19 cellular contexts compared by ENCODE assay signal in the genomic region with DNA sequence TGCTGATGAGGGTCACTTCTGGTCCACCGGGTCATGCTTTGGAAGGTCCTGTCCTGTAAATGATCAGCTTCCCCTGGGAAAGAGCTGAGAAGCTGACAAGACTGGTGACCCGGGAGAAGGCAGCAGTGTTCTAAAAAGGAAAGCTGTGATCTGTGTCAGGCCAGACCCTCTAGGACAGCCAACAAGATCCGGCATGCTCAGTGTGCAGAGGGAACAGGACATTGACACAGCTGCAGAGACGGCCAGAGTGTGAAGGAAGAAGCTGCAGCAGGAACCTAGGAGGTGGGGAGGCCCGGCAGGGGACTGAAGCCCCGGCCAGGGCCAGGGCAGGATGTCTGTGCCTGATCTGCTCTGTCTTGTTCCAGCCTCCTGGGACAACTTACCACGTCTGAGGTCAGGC.
A peak's percentile ranks its signal among the peaks of the same experiment; 100 is the strongest.
DNase-seq lines count a peak whose midpoint lies in the region; ATAC-seq and TF ChIP-seq lines count a peak whose summit lies in the region.
"Had no signal": no experiment of that assay in that cellular context is flagged by ENCODE, and none has a peak within 500 bp of the region (broad histone marks: within the 10 kb centered on the region; RNA-seq: fewer than 3 reads in every experiment).

No MANE protein-coding gene starts in this region.

- no peak overlapping the region for H3K27ac ChIP-seq in colonic mucosa
- H3K27ac ChIP-seq: dorsolateral prefrontal cortex, gastrocnemius medialis, transverse colon had no signal

- TF ChIP-seq CTCF in colonic mucosa (IDR thresholded peaks at IDR 0.05): no peak

- H3K4me3 ChIP-seq in NT2/D1 (ENCODE audit: insufficient read length, low read depth) (no peak overlapping the region), colonic mucosa (no peak overlapping the region)
- H3K4me3 ChIP-seq: dorsolateral prefrontal cortex, gastrocnemius medialis, transverse colon had no signal

- peak overlapping the region; percentile 9 for H3K9ac ChIP-seq in NT2/D1 (ENCODE audit: insufficient read length, low read depth)
- no peak overlapping the region for H3K9ac ChIP-seq in colonic mucosa (ENCODE audit: low read depth in 2 of 2, low read length in 2 of 2)

- H3K9me3 ChIP-seq in NT2/D1 (ENCODE audit: insufficient read depth, low read length): no peaks in the 10 kb centered on the region
- H3K9me3 ChIP-seq in colonic mucosa: no peaks in the 10 kb centered on the region
- H3K9me3 ChIP-seq: gastrocnemius medialis, transverse colon had no signal

- ATAC-seq in sciatic nerve (peak; percentile 38), GM18520 (IDR thresholded peaks at IDR 0.05; ENCODE audit: unreplicated experiment) (no peak), HG03439 (IDR thresholded peaks at IDR 0.05; ENCODE audit: unreplicated experiment) (no peak)
- ATAC-seq: gastrocnemius medialis had no signal

- H3K36me3 ChIP-seq in NT2/D1 (ENCODE audit: insufficient read depth, insufficient read length, low read length) (no peaks in the 10 kb centered on the region), colonic mucosa (no peaks in the 10 kb centered on the region)
- H3K36me3 ChIP-seq: gastrocnemius medialis, transverse colon had no signal

- H3K4me1 ChIP-seq in NT2/D1 (ENCODE audit: insufficient read depth, insufficient read length) (peaks cover 13% of the 10 kb centered on the region), colonic mucosa (no peaks in the 10 kb centered on the region)
- H3K4me1 ChIP-seq: gastrocnemius medialis had no signal

- DNase-seq in activated T-cell treated with anti-CD3 and anti-CD28 coated beads, Interleukin-2, amount 50 U/mL, for 48 hours: peak; percentile 15 to 20
- no peak for DNase-seq in activated T-cell treated with anti-CD3 and anti-CD28 coated beads for 4 hours
- DNase-seq in NT2/D1 (ENCODE audit: low read depth, low spot score): no peak
- peak; percentile 15 for DNase-seq in colonic mucosa
- DNase-seq in sciatic nerve (ENCODE audit: low spot score): no peak
- DNase-seq in activated gamma-delta T cell (lab: John Stamatoyannopoulos, UW): no peak
- DNase-seq: ACHN; CD4-positive, alpha-beta T cell; DMS53; dorsolateral prefrontal cortex; gastrocnemius medialis; NCI-H2029 treated with DMSO at 0.1 percent for 48 hours; NCI-H510A; nucleus accumbens; stimulated activated CD4-positive, alpha-beta T cell treated with anti-CD3 and anti-CD28 coated beads, Interleukin-15, amount 100 ng/mL, for 24 hours; stimulated activated naive CD4-positive, alpha-beta T cell treated with Interleukin-2 at 50 U/mL for 16 hours; transverse colon had no signal

- H3K27me3 ChIP-seq in NT2/D1 (ENCODE audit: insufficient read depth, insufficient read length) (no peaks in the 10 kb centered on the region), colonic mucosa (no peaks in the 10 kb centered on the region)
- H3K27me3 ChIP-seq: gastrocnemius medialis, transverse colon had no signal

- intact Hi-C loops in colonic mucosa (cut with DNase I): no loop called here
- intact Hi-C loops in sciatic nerve (cut with DNase I): no loop called here

Comparison
In these comparisons a context has a peak if more than half of its experiments do, and no peak if none do; other contexts are left out.
1. DNase-seq: peak in activated T-cell treated with anti-CD3 and anti-CD28 coated beads, Interleukin-2, amount 50 U/mL, for 48 hours (2 of 2) and colonic mucosa (single experiment); none in activated T-cell treated with anti-CD3 and anti-CD28 coated beads for 4 hours (single experiment), NT2/D1 (single experiment), sciatic nerve (single experiment) and activated gamma-delta T cell (single experiment).